In genomic region chr10:88379575-88379974, GRCh38 we compare ENCODE assay signal across 15 cellular contexts.
DNase-seq lines count a peak whose midpoint lies in the region; ATAC-seq, FAIRE-seq and TF ChIP-seq lines count a peak whose summit lies in the region.
"Had no signal": no experiment of that assay in that cellular context is flagged by ENCODE, and none has a peak within 500 bp of the region (broad histone marks: within the 10 kb centered on the region; RNA-seq: fewer than 3 reads in every experiment).

No MANE protein-coding gene starts in this region.

- H3K4me3 Mint-ChIP-seq in type B pancreatic cell: no peak overlapping the region
- H3K4me3 Mint-ChIP-seq: stimulated activated naive CD8-positive, alpha-beta T cell treated with anti-CD3 and anti-CD28 coated beads, Interleukin-15, Interleukin-2, amounts not matched to agents 100 ng/mL and 50 ng/mL, for 24 hours had no signal

- H3K27ac Mint-ChIP-seq in type B pancreatic cell: no peak overlapping the region
- H3K27ac Mint-ChIP-seq: progenitor cell of endocrine pancreas; stimulated activated naive CD8-positive, alpha-beta T cell treated with anti-CD3 and anti-CD28 coated beads, Interleukin-15, Interleukin-2, amounts not matched to agents 100 ng/mL and 50 ng/mL, for 24 hours had no signal

- dilution Hi-C loops in keratinocyte (cut with MboI; ENCODE audit: extremely low pct_ligation_motif_present, low sequenced_read_pairs): no loop called here

- H3K27ac ChIP-seq in KOPT-K1 (ENCODE audit: low read depth, low read length, poor library complexity, severe bottlenecking): peak overlapping the region; percentile 78
- no peak overlapping the region for H3K27ac ChIP-seq in keratinocyte (ENCODE audit: control insufficient read depth, insufficient read depth, low read length)
- H3K27ac ChIP-seq in kidney (ENCODE audit: low read depth in 2 of 2, low read length in 2 of 2): no peak overlapping the region
- no peak overlapping the region for H3K27ac ChIP-seq in WERI-Rb-1
- H3K27ac ChIP-seq: BLaER1 treated with 17β-estradiol and CSF1 and Interleukin-3, amounts not matched to agents 10 nM and 100 nM had no signal

- H3K4me1 Mint-ChIP-seq in type B pancreatic cell (ENCODE audit: unreplicated experiment): peaks cover 7% of the 10 kb centered on the region

- no peak for TF ChIP-seq CTCF in AG10803 (conservative IDR thresholded peaks at IDR 0.05; ENCODE audit: low read length)
- no peak for TF ChIP-seq CTCF in keratinocyte (optimal IDR thresholded peaks at IDR 0.05 in 1 of 3, IDR thresholded peaks at IDR 0.05 in 1 of 3, conservative IDR thresholded peaks at IDR 0.05 in 1 of 3; ENCODE audit: extremely low read depth in 1 of 3, insufficient read depth in 2 of 3, low read length in 3 of 3)
- TF ChIP-seq CTCF in kidney (IDR thresholded peaks at IDR 0.05; ENCODE audit: borderline replicate concordance, extremely low read depth, insufficient read depth): no peak
- TF ChIP-seq CTCF in type B pancreatic cell (conservative IDR thresholded peaks at IDR 0.05): no peak
- TF ChIP-seq CTCF in WERI-Rb-1 (IDR thresholded peaks at IDR 0.05; ENCODE audit: low read depth, low read length): no peak

- no peak overlapping the region for H3K9ac ChIP-seq in keratinocyte (ENCODE audit: control insufficient read depth, extremely low read depth, insufficient read depth, low read length)
- H3K9ac ChIP-seq in kidney (ENCODE audit: low read length in 2 of 2): no peak overlapping the region
- H3K9ac ChIP-seq: BLaER1 treated with 17β-estradiol and CSF1 and Interleukin-3, amounts not matched to agents 10 nM and 100 nM had no signal

- H3K4me1 ChIP-seq in keratinocyte (ENCODE audit: control insufficient read depth, extremely low read depth, insufficient read depth, low read length) (no peaks in the 10 kb centered on the region), kidney (ENCODE audit: control insufficient read depth in 1 of 2, insufficient read depth in 1 of 2, low read depth in 1 of 2, low read length in 2 of 2) (peaks cover 0 to 6% of the 10 kb centered on the region in 2 donors)

- H3K79me2 ChIP-seq in keratinocyte (ENCODE audit: control insufficient read depth, insufficient read depth, low read length): no peaks in the 10 kb centered on the region

- H3K4me3 ChIP-seq in AG10803 (ENCODE audit: low read length) (no peak overlapping the region), keratinocyte (ENCODE audit: control insufficient read depth in 2 of 3, extremely low read depth in 1 of 3, insufficient read depth in 2 of 3, low read depth in 1 of 3, low read length in 3 of 3) (no peak overlapping the region), kidney (ENCODE audit: low read length in 2 of 2) (no peak overlapping the region), WERI-Rb-1 (ENCODE audit: low read depth, low read length) (no peak overlapping the region)
- H3K4me3 ChIP-seq: BLaER1 treated with 17β-estradiol and CSF1 and Interleukin-3, amounts not matched to agents 10 nM and 100 nM had no signal

- H4K20me1 ChIP-seq in keratinocyte (ENCODE audit: control insufficient read depth, extremely low read depth, insufficient read depth, low read length): no peaks in the 10 kb centered on the region
- H4K20me1 ChIP-seq: BLaER1 treated with 17β-estradiol and CSF1 and Interleukin-3, amounts not matched to agents 10 nM and 100 nM had no signal

- no peak overlapping the region for H3K4me2 ChIP-seq in keratinocyte (ENCODE audit: control insufficient read depth, extremely low read depth, insufficient read depth, low read depth, low read length)
- H3K4me2 ChIP-seq: BLaER1 treated with 17β-estradiol and CSF1 and Interleukin-3, amounts not matched to agents 10 nM and 100 nM had no signal

- FAIRE-seq in keratinocyte (lab: Jason Lieb, UNC) (peak; percentile 20), kidney (lab: Jason Lieb, UNC) (no peak)
- FAIRE-seq: endometrium had no signal

- peak; percentile 70 for DNase-seq in AG10803 (ENCODE audit: low read depth)
- DNase-seq in amniotic stem cell (lab: John Stamatoyannopoulos, UW): peak; percentile 21
- no peak for DNase-seq in keratinocyte (ENCODE audit: low read depth, low spot score)
- DNase-seq in kidney: no peak
- DNase-seq in type B pancreatic cell (ENCODE audit: extremely low spot score, unreplicated experiment): no peak
- no peak for DNase-seq in WERI-Rb-1
- DNase-seq: amygdala; stimulated activated CD4-positive, alpha-beta T cell treated with anti-CD3 and anti-CD28 coated beads, Interleukin-4, amount 100 ng/mL, for 24 hours had no signal

- no peaks in the 10 kb centered on the region for H3K27me3 Mint-ChIP-seq in type B pancreatic cell
- H3K27me3 Mint-ChIP-seq: stimulated activated naive CD8-positive, alpha-beta T cell treated with anti-CD3 and anti-CD28 coated beads, Interleukin-15, Interleukin-2, amounts not matched to agents 100 ng/mL and 50 ng/mL, for 24 hours had no signal

- intact Hi-C loops in kidney (cut with DNase I): no loop called here

- no peaks in the 10 kb centered on the region for H3K9me1 ChIP-seq in keratinocyte (ENCODE audit: control insufficient read depth, extremely low read depth, insufficient read depth, low read length)

- peaks cover 4% of the 10 kb centered on the region for H3K36me3 Mint-ChIP-seq in type B pancreatic cell

- H3K9me3 Mint-ChIP-seq in type B pancreatic cell: peaks cover 11% of the 10 kb centered on the region

- H3K27me3 ChIP-seq in keratinocyte (ENCODE audit: control insufficient read depth, extremely low read depth, insufficient read depth, low read length) (no peaks in the 10 kb centered on the region), WERI-Rb-1 (ENCODE audit: insufficient read depth, low read depth, severe bottlenecking) (no peaks in the 10 kb centered on the region)
- H3K27me3 ChIP-seq: BLaER1 treated with 17β-estradiol and CSF1 and Interleukin-3, amounts not matched to agents 10 nM and 100 nM had no signal

- no peak for ATAC-seq in HG03039 (IDR thresholded peaks at IDR 0.05; ENCODE audit: unreplicated experiment)
- ATAC-seq: Panc1 had no signal

- H3K9me3 ChIP-seq in KOPT-K1 (ENCODE audit: insufficient read depth, low read length, poor library complexity, severe bottlenecking) (peaks cover 34% of the 10 kb centered on the region), keratinocyte (ENCODE audit: control insufficient read depth, low read depth, low read length) (no peaks in the 10 kb centered on the region), kidney (ENCODE audit: control insufficient read depth in 1 of 2, low read length in 2 of 2) (no peaks in the 10 kb centered on the region), WERI-Rb-1 (ENCODE audit: severe bottlenecking) (peaks cover 7% of the 10 kb centered on the region)

- H3K36me3 ChIP-seq in KOPT-K1 (ENCODE audit: insufficient read depth, low read length): peaks cover 8% of the 10 kb centered on the region; the same call in 1 of the 2 replicates
- no peaks in the 10 kb centered on the region for H3K36me3 ChIP-seq in keratinocyte (ENCODE audit: control insufficient read depth in 2 of 2, extremely low read depth in 1 of 2, insufficient read depth in 2 of 2, low read length in 2 of 2)
- no peaks in the 10 kb centered on the region for H3K36me3 ChIP-seq in kidney (ENCODE audit: control insufficient read depth in 1 of 2, insufficient read depth in 2 of 2, low read length in 2 of 2)
- no peaks in the 10 kb centered on the region for H3K36me3 ChIP-seq in WERI-Rb-1

- no peak overlapping the region for H2AFZ ChIP-seq in keratinocyte (ENCODE audit: control insufficient read depth, low read length)

Comparison
In these comparisons a context has a peak if more than half of its experiments do, and no peak if none do; other contexts are left out.
1. DNase-seq: peak in AG10803 (single experiment) and amniotic stem cell (single experiment); none in keratinocyte (single experiment), kidney (single experiment), type B pancreatic cell (single experiment) and WERI-Rb-1 (single experiment).